In genomic region chr13:25286969-25287961, GRCh38 we compare ENCODE assay signal across 8 cellular contexts. TPM values are rescaled to one million over a fixed set of nuclear protein-coding genes. Genes with fewer than 3 reads are reported as not detected.
DNase-seq lines count a peak whose midpoint lies in the region; ATAC-seq, FAIRE-seq and TF ChIP-seq lines count a peak whose summit lies in the region.

Gene MTMR6 (minus strand): TSS chr13:25287488. CDS start chr13:25287247, 241 bp downstream.

- in situ Hi-C loops in Caki2 (cut with HindIII; ENCODE audit: low pct_unique_long_range_greater_than_20kb, low sequenced_read_pairs): no loop called here

- peak within 1 kb of the TSS; percentile 71 for H3K4me3 ChIP-seq in NT2/D1 (ENCODE audit: insufficient read length, low read depth)
- H3K4me3 ChIP-seq in endodermal cell (ENCODE audit: low read length): peak within 1 kb of the TSS; percentile 100
- peak within 1 kb of the TSS; percentile 99 for H3K4me3 ChIP-seq in mesodermal cell (ENCODE audit: extremely low read depth, insufficient read depth, low read length, poor library complexity, severe bottlenecking)

- H3K9me3 ChIP-seq in NT2/D1 (ENCODE audit: insufficient read depth, low read length) (no peaks in the 10 kb centered on the region), endodermal cell (ENCODE audit: control insufficient read depth, low read length) (no peaks in the 10 kb centered on the region), mesodermal cell (ENCODE audit: control insufficient read depth, low read length) (no peaks in the 10 kb centered on the region)

- DNase-seq in Caki2 (ENCODE audit: low read depth): peak; percentile 86
- peak; percentile 68 for DNase-seq in HTR-8/SVneo (ENCODE audit: insufficient read length, low spot score)
- peak; percentile 52 for DNase-seq in NT2/D1 (ENCODE audit: low read depth, low spot score)
- peak; percentile 80 for DNase-seq in activated CD8-positive, alpha-beta memory T cell treated with anti-CD3 and anti-CD28 coated beads, Interleukin-2, amount 50 U/mL, for 1 hour (ENCODE audit: extremely low read depth)
- DNase-seq in endodermal cell: peak; percentile 96
- DNase-seq in stimulated activated CD8-positive, alpha-beta memory T cell treated with anti-CD3 and anti-CD28 coated beads, Interleukin-15, amount 100 ng/mL, for 48 hours (ENCODE audit: low read depth in 2 of 2): peak; percentile 85 to 88

- peak; percentile 91 for ATAC-seq in GM21360 (IDR thresholded peaks at IDR 0.05; ENCODE audit: unreplicated experiment)

- H3K4me1 ChIP-seq in NT2/D1 (ENCODE audit: insufficient read depth, insufficient read length) (no peaks in the 10 kb centered on the region), endodermal cell (ENCODE audit: control insufficient read depth, insufficient read depth, low read length) (peaks cover 4% of the 10 kb centered on the region), mesodermal cell (ENCODE audit: control insufficient read depth, insufficient read depth, low read length, poor library complexity, severe bottlenecking) (peaks cover 5% of the 10 kb centered on the region)

- H3K36me3 Mint-ChIP-seq in endodermal cell (ENCODE audit: low read depth): peaks cover 2% of the 10 kb centered on the region

- H3K4me3 Mint-ChIP-seq in endodermal cell: peak within 1 kb of the TSS; percentile 74

- H3K27ac ChIP-seq in endodermal cell (ENCODE audit: low read depth, low read length) (peak within 1 kb of the TSS; percentile 83), mesodermal cell (ENCODE audit: low read depth, low read length, severe bottlenecking) (peak within 1 kb of the TSS; percentile 78)

- no peak for FAIRE-seq in HTR-8/SVneo (lab: Jason Lieb, UNC)

- peaks cover 11% of the 10 kb centered on the region for H3K27me3 Mint-ChIP-seq in endodermal cell (ENCODE audit: insufficient read depth)

- no peaks in the 10 kb centered on the region for H3K9me3 Mint-ChIP-seq in endodermal cell

- TF ChIP-seq CTCF in endodermal cell (conservative IDR thresholded peaks at IDR 0.05): peak; percentile 100

- 1 to 3% methylated on average over 22 to 65 of the region's 65 CpGs for WGBS in endodermal cell (ENCODE audit: insufficient coverage in 1 of 2, insufficient read length in 1 of 2), 2 experiments
- WGBS in mesodermal cell (ENCODE audit: insufficient coverage in 2 of 2), 2 experiments: 0 to 1% methylated on average over 47 to 54 of the region's 65 CpGs

- H3K27ac Mint-ChIP-seq in endodermal cell: peak within 1 kb of the TSS; percentile 75

- H3K4me1 Mint-ChIP-seq in endodermal cell: peaks cover 9% of the 10 kb centered on the region

- H3K27me3 ChIP-seq in NT2/D1 (ENCODE audit: insufficient read depth, insufficient read length) (peaks cover 5% of the 10 kb centered on the region), endodermal cell (ENCODE audit: control insufficient read depth, insufficient read depth, low read length, poor library complexity, severe bottlenecking) (peaks cover 13% of the 10 kb centered on the region)

- H3K9ac ChIP-seq in NT2/D1 (ENCODE audit: insufficient read length, low read depth) (peak within 1 kb of the TSS; percentile 86), endodermal cell (ENCODE audit: extremely low read depth, low read length, poor library complexity, severe bottlenecking) (peak within 1 kb of the TSS; percentile 72)

- H3K36me3 ChIP-seq in NT2/D1 (ENCODE audit: insufficient read depth, insufficient read length, low read length): no peaks in the 10 kb centered on the region
- no peaks in the 10 kb centered on the region for H3K36me3 ChIP-seq in endodermal cell (ENCODE audit: control insufficient read depth, insufficient read depth, low read length)
- H3K36me3 ChIP-seq in mesodermal cell (ENCODE audit: control insufficient read depth, insufficient read depth, low read length): peaks cover 4% of the 10 kb centered on the region

RNA-seq across cellular contexts. Expression of gene MTMR6, which starts in this region (rescaled TPM):
- total RNA-seq in Caki2 (2014; rRNA removed; shearing (Covaris generic); ENCODE audit: low replicate concordance): 8.3 and 15.5 TPM in 2 replicates
- 1 to 10 TPM; 6.3 to 7.7 TPM for total RNA-seq in endodermal cell
- 17.1 TPM for polyA plus RNA-seq in endodermal cell (2013, experiment 1 of 2)
- 16.6 TPM for polyA plus RNA-seq in endodermal cell (2013, experiment 2 of 2)
- 21.0 TPM for polyA plus RNA-seq in mesodermal cell (2013, experiment 1 of 2)
- 20.3 TPM for polyA plus RNA-seq in mesodermal cell (2013, experiment 2 of 2)

Comparison
In these comparisons a context has a peak if more than half of its experiments do, and no peak if none do; other contexts are left out.
1. Peak in every context shown above with its lines: DNase-seq, ATAC-seq, H3K4me3 ChIP-seq and H3K27ac ChIP-seq.